12 cellular contexts compared by ENCODE assay signal in genomic region chr6:109478222-109478805, GRCh38. TPM values are rescaled to one million over a fixed set of nuclear protein-coding genes. Genes with fewer than 3 reads are reported as not detected.
DNase-seq lines count a peak whose midpoint lies in the region; ATAC-seq and TF ChIP-seq lines count a peak whose summit lies in the region.
"Had no signal": no experiment of that assay in that cellular context is flagged by ENCODE, and none has a peak within 500 bp of the region (broad histone marks: within the 10 kb centered on the region; RNA-seq: fewer than 3 reads in every experiment).

No MANE protein-coding gene starts in this region.

- H3K36me3 Mint-ChIP-seq in activated CD4-positive, alpha-beta T cell treated with anti-CD3 and anti-CD28 coated beads for 36 hours (ENCODE audit: low read depth), result peaks cover 68% of the 10 kb centered on the region

- H3K9ac ChIP-seq in PC-3 (ENCODE audit: low read length) (no peak overlapping the region), endocrine pancreas (ENCODE audit: control insufficient read depth, insufficient read depth, low read length) (no peak overlapping the region)

- intact Hi-C loops in activated CD4-positive, alpha-beta T cell treated with anti-CD3 and anti-CD28 coated beads for 36 hours (cut with DNase I, micrococcal nuclease), result no loop called here
- intact Hi-C loops in PC-3 (cut with micrococcal nuclease), result no loop called here

- no peak for DNase-seq in activated CD4-positive, alpha-beta T cell treated with anti-CD3 and anti-CD28 coated beads for 36 hours
- no peak for DNase-seq in activated CD4-positive, alpha-beta T cell treated with anti-CD3 and anti-CD28 coated beads for 48 hours
- DNase-seq in PC-3, result no peak
- DNase-seq in retinal pigment epithelial cell (ENCODE audit: low read depth), result no peak
- DNase-seq: ACHN, NCI-H2029, SHP77 had no signal

- peak overlapping the region; percentile 58; the same call in 1 of the 2 replicates for H3K4me3 ChIP-seq in PC-3 (ENCODE audit: low read length)
- peak overlapping the region; percentile 41 for H3K4me3 ChIP-seq in endocrine pancreas (ENCODE audit: control insufficient read depth, insufficient read depth, low read length)
- H3K4me3 ChIP-seq in retinal pigment epithelial cell (ENCODE audit: low read length), result peak overlapping the region; percentile 2

- H3K27me3 ChIP-seq in PC-3 (ENCODE audit: low read length) (no peaks in the 10 kb centered on the region), endocrine pancreas (ENCODE audit: control insufficient read depth, insufficient read depth, low read length) (no peaks in the 10 kb centered on the region)

- ATAC-seq in activated CD4-positive, alpha-beta T cell treated with anti-CD3 and anti-CD28 coated beads for 36 hours, result no peak
- ATAC-seq in PC-3, result no peak
- ATAC-seq in HG03045 (IDR thresholded peaks at IDR 0.05; ENCODE audit: unreplicated experiment), result no peak
- no peak for ATAC-seq in HG03457 (IDR thresholded peaks at IDR 0.05; ENCODE audit: unreplicated experiment)
- ATAC-seq in HG02798 (IDR thresholded peaks at IDR 0.05; ENCODE audit: poor library complexity, unreplicated experiment), result no peak
- ATAC-seq: sciatic nerve had no signal

- H3K36me3 ChIP-seq in PC-3 (ENCODE audit: low read depth, low read length), result peaks cover 14% of the 10 kb centered on the region
- H3K36me3 ChIP-seq in endocrine pancreas (ENCODE audit: control insufficient read depth, insufficient read depth, low read length), result peaks cover 4% of the 10 kb centered on the region

- H3K4me1 ChIP-seq in PC-3 (ENCODE audit: insufficient read depth, low read length) (peaks cover 22% of the 10 kb centered on the region), endocrine pancreas (ENCODE audit: control insufficient read depth, insufficient read depth, low read length) (peaks cover 8% of the 10 kb centered on the region)

- no peaks in the 10 kb centered on the region for H3K9me2 ChIP-seq in PC-3 (replicated peaks; ENCODE audit: low read length)

- H3K79me2 ChIP-seq in PC-3 (ENCODE audit: low read length), result peaks cover 67% of the 10 kb centered on the region

- H4K20me1 ChIP-seq in PC-3 (ENCODE audit: low read length), result 0 out of 2 replicates have a peak, but pooled peaks cover 2% of the 10 kb centered on the region

- no TSS peak for BruUV-seq in PC-3 (replicated peaks; lab: Mats Ljungman, UMichigan)

- no peak overlapping the region for H3K27ac ChIP-seq in PC-3 (ENCODE audit: low read length)

- no peaks in the 10 kb centered on the region for H3K9me3 Mint-ChIP-seq in activated CD4-positive, alpha-beta T cell treated with anti-CD3 and anti-CD28 coated beads for 36 hours (ENCODE audit: low read depth)

- peaks cover 72% of the 10 kb centered on the region for H3K4me1 Mint-ChIP-seq in activated CD4-positive, alpha-beta T cell treated with anti-CD3 and anti-CD28 coated beads for 36 hours

- H3K9me3 ChIP-seq in PC-3 (ENCODE audit: low read length), result no peaks in the 10 kb centered on the region
- no peaks in the 10 kb centered on the region for H3K9me3 ChIP-seq in endocrine pancreas (ENCODE audit: control insufficient read depth, low read length)

- H3K4me3 Mint-ChIP-seq in activated CD4-positive, alpha-beta T cell treated with anti-CD3 and anti-CD28 coated beads for 36 hours, result peak overlapping the region; percentile 76

- CTCF ChIA-PET in activated CD4-positive, alpha-beta T cell treated with anti-CD3 and anti-CD28 coated beads for 36 hours (lab: Charles Lee), result interaction anchor here (0.7 to 1.5 kb wide), 3 partner anchors 14 to 559 kb away, joined by 3 to 5 read pairs (median 3); no protein-coding TSS in a partner anchor
- CTCF ChIA-PET in PC-3 (lab: Charles Lee), result no interaction called here

- H3K27ac Mint-ChIP-seq in activated CD4-positive, alpha-beta T cell treated with anti-CD3 and anti-CD28 coated beads for 36 hours, result peak overlapping the region; percentile 88

- no peak for TF ChIP-seq CTCF in PC-3 (conservative IDR thresholded peaks at IDR 0.05; ENCODE audit: low read depth, low read length)
- TF ChIP-seq CTCF in retinal pigment epithelial cell (conservative IDR thresholded peaks at IDR 0.05; ENCODE audit: low read depth, low read length), result no peak

- H3K27me3 Mint-ChIP-seq in activated CD4-positive, alpha-beta T cell treated with anti-CD3 and anti-CD28 coated beads for 36 hours, result no peaks in the 10 kb centered on the region

- peak overlapping the region; percentile 83 for H3K4me2 ChIP-seq in PC-3 (ENCODE audit: low read length)

- H3F3A ChIP-seq in PC-3 (ENCODE audit: low read length, unreplicated experiment), result no peaks in the 10 kb centered on the region

- POLR2A ChIA-PET in activated CD4-positive, alpha-beta T cell treated with anti-CD3 and anti-CD28 coated beads for 36 hours (lab: Charles Lee), result interaction anchor here (0.6 to 0.7 kb wide), 3 partner anchors 19 to 384 kb away, joined by 3 to 6 read pairs (median 4); no protein-coding TSS in a partner anchor
- POLR2A ChIA-PET in PC-3 (lab: Charles Lee; ENCODE audit: unreplicated experiment), result no interaction called here

- no peak overlapping the region for H2AFZ ChIP-seq in PC-3 (ENCODE audit: low read length)

RNA-seq across cellular contexts. Expression of gene ZBTB24, which starts 4.7 kb away (rescaled TPM):
- total RNA-seq in activated CD4-positive, alpha-beta T cell treated with anti-CD3 and anti-CD28 coated beads for 36 hours, result 10 to 100 TPM; 12.0 to 14.7 TPM
- 4.5 and 6.1 TPM in 2 replicates for total RNA-seq in PC-3 (2014; rRNA removed)

RNA-seq across cellular contexts. Expression of gene MICAL1, which starts 22.7 kb away (rescaled TPM):
- total RNA-seq in activated CD4-positive, alpha-beta T cell treated with anti-CD3 and anti-CD28 coated beads for 36 hours, result 10 to 100 TPM; 25.1 to 26.3 TPM
- total RNA-seq in PC-3 (2014; rRNA removed), result 9.1 and 17.9 TPM in 2 replicates

RNA-seq across cellular contexts. Expression of gene SMPD2, which starts 37.8 kb away (rescaled TPM):
- total RNA-seq in activated CD4-positive, alpha-beta T cell treated with anti-CD3 and anti-CD28 coated beads for 36 hours, result 1 to 10 TPM; 7.5 to 9.5 TPM
- 12.6 and 13.8 TPM in 2 replicates for total RNA-seq in PC-3 (2014; rRNA removed)

RNA-seq across cellular contexts. Expression of gene PPIL6, which starts 37.9 kb away (rescaled TPM):
- under 1 TPM in 1 of 2 experiments, not detected in 1; 0.09 TPM for total RNA-seq in activated CD4-positive, alpha-beta T cell treated with anti-CD3 and anti-CD28 coated beads for 36 hours
- total RNA-seq in PC-3 (2014; rRNA removed), result 0.62 and 2.1 TPM in 2 replicates

Comparison
In these comparisons a context has a peak if more than half of its experiments do, and no peak if none do; other contexts are left out.
1. H3K4me3 ChIP-seq: peak in every context shown above with its lines; median percentile 58 in PC-3; 41 in endocrine pancreas; 2 in retinal pigment epithelial cell.